8 cellular contexts compared by ENCODE assay signal in the genomic region with DNA sequence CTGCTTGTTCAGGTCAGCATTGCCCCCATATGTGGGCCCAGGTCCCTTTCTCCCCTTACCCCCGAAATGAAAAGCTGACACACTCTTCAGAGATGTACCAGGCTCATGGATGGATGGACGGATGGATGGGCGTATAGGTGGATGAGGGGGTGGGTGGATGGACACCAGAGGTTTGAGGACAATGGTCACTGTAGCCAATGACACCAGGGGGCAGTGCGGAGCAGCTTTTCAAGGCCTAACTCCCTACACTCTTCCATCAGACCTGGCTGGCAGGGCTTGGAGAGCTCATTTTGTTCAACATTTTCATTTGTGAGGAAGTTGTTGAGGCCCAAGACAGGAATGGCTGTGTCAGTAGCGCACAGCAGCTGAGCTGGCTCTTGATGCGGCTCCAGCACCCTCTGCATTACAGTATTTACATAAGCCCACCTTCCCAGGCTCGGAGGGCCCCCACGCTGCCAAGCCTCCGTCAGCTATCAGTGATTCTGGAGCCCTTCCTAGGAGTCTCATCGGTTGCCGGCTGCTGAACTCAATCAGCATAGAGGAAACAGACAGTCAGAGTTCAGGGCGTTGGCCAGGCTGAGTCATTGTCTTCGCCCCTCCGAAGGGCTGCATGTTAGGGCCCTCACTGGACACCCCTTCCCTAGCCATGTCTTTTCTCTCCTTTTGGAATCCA. TPM values are rescaled to one million over a fixed set of nuclear protein-coding genes. Genes with fewer than 3 reads are reported as not detected.
DNase-seq lines count a peak whose midpoint lies in the region; ATAC-seq and TF ChIP-seq lines count a peak whose summit lies in the region.

No MANE protein-coding gene starts in this region.

- peak overlapping the region; percentile 99 for H2AFZ ChIP-seq in GM23338

- TF ChIP-seq EP300 in esophagus muscularis mucosa (IDR thresholded peaks at IDR 0.05): no peak

- H3K9me3 ChIP-seq in esophagus muscularis mucosa: peaks cover 0 to 6% (median 1%) of the 10 kb centered on the region in 4 donors

- POLR2A ChIA-PET in activated CD8-positive, alpha-beta T cell treated with anti-CD3 and anti-CD28 coated beads for 36 hours (lab: Charles Lee): interaction anchor here (0.6 kb wide), 1 partner anchor 1629 kb away, joined by 3 read pairs; no protein-coding TSS in a partner anchor

- intact Hi-C loops in activated CD8-positive, alpha-beta T cell treated with anti-CD3 and anti-CD28 coated beads for 36 hours (cut with micrococcal nuclease): no loop called here
- intact Hi-C loops in esophagus muscularis mucosa (cut with DNase I): no loop called here

- no peaks in the 10 kb centered on the region for H3K79me2 ChIP-seq in GM23338 (replicated peaks; ENCODE audit: insufficient read depth)

- H3K4me2 ChIP-seq in GM23338: peak overlapping the region; percentile 62; the same call in 1 of the 2 replicates

- no peak for TF ChIP-seq POLR2A in esophagus muscularis mucosa (IDR thresholded peaks at IDR 0.05; ENCODE audit: low read depth)

- H3K4me1 Mint-ChIP-seq in GM23338: peaks cover 14% of the 10 kb centered on the region
- no peaks in the 10 kb centered on the region for H3K4me1 Mint-ChIP-seq in activated CD8-positive, alpha-beta T cell treated with anti-CD3 and anti-CD28 coated beads for 36 hours (ENCODE audit: low read depth)

- peaks cover 6% of the 10 kb centered on the region for H3K27me3 Mint-ChIP-seq in GM23338 (ENCODE audit: insufficient read depth, low read depth, poor library complexity)
- H3K27me3 Mint-ChIP-seq in activated CD8-positive, alpha-beta T cell treated with anti-CD3 and anti-CD28 coated beads for 36 hours: peaks cover 3% of the 10 kb centered on the region

- H3K27me3 ChIP-seq in GM23338 (ENCODE audit: insufficient read depth) (no peaks in the 10 kb centered on the region), esophagus muscularis mucosa (no peaks in the 10 kb centered on the region)

- H3K36me3 ChIP-seq in GM23338 (ENCODE audit: insufficient read depth) (no peaks in the 10 kb centered on the region), esophagus muscularis mucosa (no peaks in the 10 kb centered on the region)

- H4K20me1 ChIP-seq in GM23338 (replicated peaks; ENCODE audit: insufficient read depth): no peaks in the 10 kb centered on the region

- no peak overlapping the region for H3K4me3 Mint-ChIP-seq in GM23338
- H3K4me3 Mint-ChIP-seq in activated CD8-positive, alpha-beta T cell treated with anti-CD3 and anti-CD28 coated beads for 36 hours: no peak overlapping the region

- no peaks in the 10 kb centered on the region for H3F3A ChIP-seq in GM23338 (replicated peaks; ENCODE audit: low read depth)

- CTCF ChIA-PET in activated CD8-positive, alpha-beta T cell treated with anti-CD3 and anti-CD28 coated beads for 36 hours (lab: Charles Lee): interaction anchor here (0.5 to 1.9 kb wide), 14 partner anchors 11 to 366 kb away, joined by 3 to 22 read pairs (median 4); no protein-coding TSS in a partner anchor

- H3K36me3 Mint-ChIP-seq in GM23338 (ENCODE audit: low read depth): no peaks in the 10 kb centered on the region
- no peaks in the 10 kb centered on the region for H3K36me3 Mint-ChIP-seq in activated CD8-positive, alpha-beta T cell treated with anti-CD3 and anti-CD28 coated beads for 36 hours (ENCODE audit: low read depth)

- H3K9me2 ChIP-seq in GM23338 (ENCODE audit: insufficient read depth): no peaks in the 10 kb centered on the region

- WGBS in esophagus muscularis mucosa: 36% methylated on average over 9 of the region's 14 CpGs

- peak; percentile 97 for ATAC-seq in GM23338
- ATAC-seq in activated CD8-positive, alpha-beta T cell treated with anti-CD3 and anti-CD28 coated beads for 36 hours: peak; percentile 47
- ATAC-seq in GM18519 (IDR thresholded peaks at IDR 0.05; ENCODE audit: low FRiP score, unreplicated experiment): no peak

- H3K4me1 ChIP-seq in GM23338 (ENCODE audit: insufficient read depth) (peaks cover 8% of the 10 kb centered on the region; the same call in 1 of the 2 replicates), esophagus muscularis mucosa (no peaks in the 10 kb centered on the region)

- H3K4me3 ChIP-seq in GM23338 (no peak overlapping the region), esophagus muscularis mucosa (no peak overlapping the region)

- H3K27ac ChIP-seq in GM23338 (ENCODE audit: low read depth): no peak overlapping the region
- H3K27ac ChIP-seq in esophagus muscularis mucosa (replicated peaks in 1 of 4): no peak overlapping the region
- no peak overlapping the region for H3K27ac ChIP-seq in substantia nigra (ENCODE audit: low read depth, low read length, poor library complexity, severe bottlenecking)

- DNase-seq in CMK (ENCODE audit: low read depth): peak; percentile 58
- DNase-seq in GM23338 (ENCODE audit: low spot score): peak; percentile 93
- DNase-seq in NCI-H2227 treated with DMSO at 0.1 percent for 48 hours (lab: John Stamatoyannopoulos, UW): peak; percentile 2
- peak; percentile 70 for DNase-seq in activated CD8-positive, alpha-beta T cell treated with anti-CD3 and anti-CD28 coated beads for 36 hours
- no peak for DNase-seq in esophagus muscularis mucosa (ENCODE audit: extremely low spot score)
- DNase-seq in myocyte (ENCODE audit: low read depth): peak; percentile 73
- peak in 40 of 49 donors; percentile 10 to 78 (median 48) for DNase-seq in substantia nigra (lab: John Stamatoyannopoulos, UW)

- no peak overlapping the region for H3K27ac Mint-ChIP-seq in GM23338
- no peak overlapping the region for H3K27ac Mint-ChIP-seq in activated CD8-positive, alpha-beta T cell treated with anti-CD3 and anti-CD28 coated beads for 36 hours

- TF ChIP-seq CTCF in GM23338 (conservative IDR thresholded peaks at IDR 0.05; ENCODE audit: low read depth in 2 of 2): peak; percentile 78 to 93
- peak; percentile 69 for TF ChIP-seq CTCF in activated CD8-positive, alpha-beta T cell treated with anti-CD3 and anti-CD28 coated beads for 36 hours (IDR thresholded peaks at IDR 0.05)
- peak in 2 of 3 experiments; percentile 13 to 50 for TF ChIP-seq CTCF in esophagus muscularis mucosa (IDR thresholded peaks at IDR 0.05)

- H3K9me3 Mint-ChIP-seq in GM23338: peaks cover 3% of the 10 kb centered on the region; the same call in 1 of the 3 replicates
- no peaks in the 10 kb centered on the region for H3K9me3 Mint-ChIP-seq in activated CD8-positive, alpha-beta T cell treated with anti-CD3 and anti-CD28 coated beads for 36 hours

TF ChIP-seq in GM23338, 12 proteins besides CTCF, POLR2A, EP300 and RAD21 (continues in another document):
- TF ChIP-seq NANOG (IDR thresholded peaks at IDR 0.05; ENCODE audit: borderline replicate concordance) (no peak), EZH2phosphoT487 (IDR thresholded peaks at IDR 0.05; ENCODE audit: unreplicated experiment) (no peak), STAT1 (IDR thresholded peaks at IDR 0.05; ENCODE audit: unreplicated experiment) (no peak), EZH2 (IDR thresholded peaks at IDR 0.05; ENCODE audit: low read depth, unreplicated experiment) (no peak)
- TF ChIP-seq, protein P1, sequence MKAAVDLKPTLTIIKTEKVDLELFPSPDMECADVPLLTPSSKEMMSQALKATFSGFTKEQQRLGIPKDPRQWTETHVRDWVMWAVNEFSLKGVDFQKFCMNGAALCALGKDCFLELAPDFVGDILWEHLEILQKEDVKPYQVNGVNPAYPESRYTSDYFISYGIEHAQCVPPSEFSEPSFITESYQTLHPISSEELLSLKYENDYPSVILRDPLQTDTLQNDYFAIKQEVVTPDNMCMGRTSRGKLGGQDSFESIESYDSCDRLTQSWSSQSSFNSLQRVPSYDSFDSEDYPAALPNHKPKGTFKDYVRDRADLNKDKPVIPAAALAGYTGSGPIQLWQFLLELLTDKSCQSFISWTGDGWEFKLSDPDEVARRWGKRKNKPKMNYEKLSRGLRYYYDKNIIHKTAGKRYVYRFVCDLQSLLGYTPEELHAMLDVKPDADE (IDR thresholded peaks at IDR 0.05): no peak

RNA-seq across cellular contexts. Expression of a gene that starts 11.6 kb away (rescaled TPM):
- not detected in 2 replicates for total RNA-seq in GM23338 (2014; rRNA removed; shearing (Covaris generic))
- 0.06 TPM in 1 of 2 replicates, not detected in the other for polyA plus RNA-seq in GM23338 (2016; fragmentation: Nextera tagmentation; extraction: Ambion mirVana)
- total RNA-seq in activated CD8-positive, alpha-beta T cell treated with anti-CD3 and anti-CD28 coated beads for 36 hours: not detected
- under 1 TPM in 3 of 4 donors, not detected in 1; 0.34 to 0.45 (median 0.42) TPM for total RNA-seq in esophagus muscularis mucosa
- not detected in 2 replicates for total RNA-seq in myocyte
- polyA plus RNA-seq in myocyte (2012): not detected

RNA-seq across cellular contexts. Expression of a gene that starts 46.1 kb away (rescaled TPM):
- total RNA-seq in GM23338 (2014; rRNA removed; shearing (Covaris generic)): 0.23 and 1.0 TPM in 2 replicates
- polyA plus RNA-seq in GM23338 (2016; fragmentation: Nextera tagmentation; extraction: Ambion mirVana): 0.47 and 0.79 TPM in 2 replicates
- not detected for total RNA-seq in activated CD8-positive, alpha-beta T cell treated with anti-CD3 and anti-CD28 coated beads for 36 hours
- total RNA-seq in esophagus muscularis mucosa: 1 to 10 TPM in 1 of 4 donors, under 1 TPM in 2, not detected in 1; 0.83 to 2.0 (median 0.99) TPM
- 0.42 TPM in 1 of 2 replicates, not detected in the other for total RNA-seq in myocyte
- polyA plus RNA-seq in myocyte (2012): 0.16 TPM

RNA-seq across cellular contexts. Expression of a gene that starts 57.4 kb away (rescaled TPM):
- not detected in 2 replicates for total RNA-seq in GM23338 (2014; rRNA removed; shearing (Covaris generic))
- polyA plus RNA-seq in GM23338 (2016; fragmentation: Nextera tagmentation; extraction: Ambion mirVana): 0.06 and 0.17 TPM in 2 replicates
- not detected for total RNA-seq in activated CD8-positive, alpha-beta T cell treated with anti-CD3 and anti-CD28 coated beads for 36 hours
- total RNA-seq in esophagus muscularis mucosa (not detected), myocyte (not detected in 2 replicates)
- polyA plus RNA-seq in myocyte (2012): 0.08 TPM

RNA-seq across cellular contexts. Expression of a gene that starts 58.5 kb away (rescaled TPM):
- total RNA-seq in GM23338 (2014; rRNA removed; shearing (Covaris generic)): 15.0 and 22.4 TPM in 2 replicates
- polyA plus RNA-seq in GM23338 (2016; fragmentation: Nextera tagmentation; extraction: Ambion mirVana): 12.4 and 13.2 TPM in 2 replicates
- total RNA-seq in activated CD8-positive, alpha-beta T cell treated with anti-CD3 and anti-CD28 coated beads for 36 hours: 10 to 100 TPM; 44.6 to 45.0 TPM
- total RNA-seq in esophagus muscularis mucosa (under 1 TPM in 3 of 4 donors, not detected in 1; 0.19 to 0.80 (median 0.50) TPM), myocyte (2.1 and 3.0 TPM in 2 replicates)
- polyA plus RNA-seq in myocyte (2012): 0.29 TPM

Comparison
In these comparisons a context has a peak if more than half of its experiments do, and no peak if none do; other contexts are left out.
1. CTCF ChIP-seq: peak in every context shown above with its lines; median percentile 86 in GM23338; 69 in activated CD8-positive, alpha-beta T cell treated with anti-CD3 and anti-CD28 coated beads for 36 hours; 32 in esophagus muscularis mucosa.